In genomic region chr6:144332177-144332576, GRCh38 we compare ENCODE assay signal across 1 cellular context.
TF ChIP-seq lines count a peak whose summit lies in the region.

No MANE protein-coding gene starts in this region.

TF ChIP-seq in WTC11, 78 proteins besides CTCF, POLR2A, EP300 and RAD21 (continued from another document):
- TF ChIP-seq TEAD4 (CRISPR knock-in tag; IDR thresholded peaks at IDR 0.05) = no peak
- TF ChIP-seq, protein P1, sequence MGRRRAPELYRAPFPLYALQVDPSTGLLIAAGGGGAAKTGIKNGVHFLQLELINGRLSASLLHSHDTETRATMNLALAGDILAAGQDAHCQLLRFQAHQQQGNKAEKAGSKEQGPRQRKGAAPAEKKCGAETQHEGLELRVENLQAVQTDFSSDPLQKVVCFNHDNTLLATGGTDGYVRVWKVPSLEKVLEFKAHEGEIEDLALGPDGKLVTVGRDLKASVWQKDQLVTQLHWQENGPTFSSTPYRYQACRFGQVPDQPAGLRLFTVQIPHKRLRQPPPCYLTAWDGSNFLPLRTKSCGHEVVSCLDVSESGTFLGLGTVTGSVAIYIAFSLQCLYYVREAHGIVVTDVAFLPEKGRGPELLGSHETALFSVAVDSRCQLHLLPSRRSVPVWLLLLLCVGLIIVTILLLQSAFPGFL (CRISPR knock-in tag; IDR thresholded peaks at IDR 0.05; ENCODE audit: borderline replicate concordance) = no peak
